21 cellular contexts compared by ENCODE assay signal in genomic region chr17:37772982-37773381, GRCh38. TPM values are rescaled to one million over a fixed set of nuclear protein-coding genes. Genes with fewer than 3 reads are reported as not detected.
DNase-seq lines count a peak whose midpoint lies in the region; ATAC-seq and TF ChIP-seq lines count a peak whose summit lies in the region.
"Had no signal": no experiment of that assay in that cellular context is flagged by ENCODE, and none has a peak within 500 bp of the region (broad histone marks: within the 10 kb centered on the region; RNA-seq: fewer than 3 reads in every experiment).

No MANE protein-coding gene starts in this region.

- TF ChIP-seq CTCF in activated CD8-positive, alpha-beta T cell treated with anti-CD3 and anti-CD28 coated beads for 36 hours (IDR thresholded peaks at IDR 0.05) = no peak
- TF ChIP-seq CTCF in OCI-LY3 (IDR thresholded peaks at IDR 0.05; ENCODE audit: low read depth, low read length) = no peak

- H3K27ac ChIP-seq in OCI-LY3 (ENCODE audit: low read length) (peak overlapping the region; percentile 91; the same call in 1 of the 2 replicates), caudate nucleus (ENCODE audit: low read depth, low read length) (no peak overlapping the region)
- H3K27ac ChIP-seq: RWPE1 had no signal

- no peak overlapping the region for H2AFZ ChIP-seq in OCI-LY3 (ENCODE audit: low read depth, low read length)

- H3K4me3 Mint-ChIP-seq in activated CD8-positive, alpha-beta T cell treated with anti-CD3 and anti-CD28 coated beads for 36 hours = no peak overlapping the region
- no peak overlapping the region for H3K4me3 Mint-ChIP-seq in activated CD8-positive, alpha-beta T cell treated with anti-CD3 and anti-CD28 coated beads, Interleukin-2, amount 10 ng/mL, durations not matched to agents 7 days and 5 days
- peak overlapping the region; percentile 37 for H3K4me3 Mint-ChIP-seq in activated T-helper 17 cell treated with anti-CD3 and anti-CD28 coated beads, Interleukin-2, amount 50 U/mL, for 72 hours
- no peak overlapping the region for H3K4me3 Mint-ChIP-seq in stimulated activated naive B cell treated with anti-CD40 and anti-IgM and Interleukin-4, amounts not matched to agents 10 μg/mL and 1 μg/mL and 100 μg/mL, for 72 hours
- H3K4me3 Mint-ChIP-seq: CD4-positive, CD25-positive, alpha-beta regulatory T cell had no signal

- DNase-seq in activated CD8-positive, alpha-beta T cell treated with anti-CD3 and anti-CD28 coated beads for 36 hours = peak; percentile 47
- no peak for DNase-seq in activated CD8-positive, alpha-beta T cell treated with anti-CD3 and anti-CD28 coated beads, Interleukin-2, amount 10 ng/mL, durations not matched to agents 7 days and 5 days
- DNase-seq in stimulated activated naive B cell treated with anti-CD40 and anti-IgM and Interleukin-4, amounts not matched to agents 10 μg/mL and 1 μg/mL and 100 μg/mL, for 72 hours = no peak
- DNase-seq in caudate nucleus (lab: John Stamatoyannopoulos, UW) (no peak), NOMO-1 treated with DMSO at 0.1 percent for 48 hours (lab: John Stamatoyannopoulos, UW; ENCODE audit: unreplicated experiment) (no peak)
- DNase-seq: CD4-positive, CD25-positive, alpha-beta regulatory T cell; EL; GF-D8; GOT3; HCEC 1CT; KG1; NCI-H1092; NCI-H1436; NCI-H187 treated with DMSO at 0.1 percent for 48 hours; NCI-H2107; NCI-H446 treated with DMSO at 0.1 percent for 48 hours; NCI-H526 treated with DMSO at 0.1 percent for 48 hours had no signal

- no peaks in the 10 kb centered on the region for H3K36me3 Mint-ChIP-seq in activated CD8-positive, alpha-beta T cell treated with anti-CD3 and anti-CD28 coated beads for 36 hours (ENCODE audit: low read depth)
- H3K36me3 Mint-ChIP-seq in activated CD8-positive, alpha-beta T cell treated with anti-CD3 and anti-CD28 coated beads, Interleukin-2, amount 10 ng/mL, durations not matched to agents 7 days and 5 days (ENCODE audit: low read depth) = no peaks in the 10 kb centered on the region
- no peaks in the 10 kb centered on the region for H3K36me3 Mint-ChIP-seq in activated T-helper 17 cell treated with anti-CD3 and anti-CD28 coated beads, Interleukin-2, amount 50 U/mL, for 72 hours (ENCODE audit: low read depth)
- peaks cover 3 to 4% of the 10 kb centered on the region in 2 donors for H3K36me3 Mint-ChIP-seq in stimulated activated naive B cell treated with anti-CD40 and anti-IgM and Interleukin-4, amounts not matched to agents 10 μg/mL and 1 μg/mL and 100 μg/mL, for 72 hours

- H3K4me3 ChIP-seq in OCI-LY3 (ENCODE audit: low read length) = no peak overlapping the region; the same call in 1 of the 2 replicates

- peaks cover 35% of the 10 kb centered on the region for H3K4me1 Mint-ChIP-seq in activated CD8-positive, alpha-beta T cell treated with anti-CD3 and anti-CD28 coated beads for 36 hours (ENCODE audit: low read depth)
- peaks cover 36% of the 10 kb centered on the region for H3K4me1 Mint-ChIP-seq in activated CD8-positive, alpha-beta T cell treated with anti-CD3 and anti-CD28 coated beads, Interleukin-2, amount 10 ng/mL, durations not matched to agents 7 days and 5 days (ENCODE audit: low read depth)
- peaks cover 28% of the 10 kb centered on the region for H3K4me1 Mint-ChIP-seq in activated T-helper 17 cell treated with anti-CD3 and anti-CD28 coated beads, Interleukin-2, amount 50 U/mL, for 72 hours
- H3K4me1 Mint-ChIP-seq in stimulated activated naive B cell treated with anti-CD40 and anti-IgM and Interleukin-4, amounts not matched to agents 10 μg/mL and 1 μg/mL and 100 μg/mL, for 72 hours = peaks cover 50 to 82% of the 10 kb centered on the region in 2 donors

- CTCF ChIA-PET in activated CD8-positive, alpha-beta T cell treated with anti-CD3 and anti-CD28 coated beads for 36 hours (lab: Charles Lee) = no interaction called here
- CTCF ChIA-PET in activated CD8-positive, alpha-beta T cell treated with anti-CD3 and anti-CD28 coated beads, Interleukin-2, amount 10 ng/mL, durations not matched to agents 7 days and 5 days (lab: Charles Lee) = interaction anchor here (1.3 to 2.2 kb wide), 4 partner anchors 7 to 70 kb away, joined by 3 to 10 read pairs (median 6); no protein-coding TSS in a partner anchor

- H3K4me2 ChIP-seq in OCI-LY3 (ENCODE audit: low read length) = peak overlapping the region; percentile 80; the same call in 1 of the 2 replicates

- H3K36me3 ChIP-seq in OCI-LY3 (replicated peaks; ENCODE audit: low read depth, low read length) = peaks cover 5% of the 10 kb centered on the region

- H3K27ac Mint-ChIP-seq in activated CD8-positive, alpha-beta T cell treated with anti-CD3 and anti-CD28 coated beads for 36 hours = peak overlapping the region; percentile 90
- no peak overlapping the region for H3K27ac Mint-ChIP-seq in activated CD8-positive, alpha-beta T cell treated with anti-CD3 and anti-CD28 coated beads, Interleukin-2, amount 10 ng/mL, durations not matched to agents 7 days and 5 days
- H3K27ac Mint-ChIP-seq in activated T-helper 17 cell treated with anti-CD3 and anti-CD28 coated beads, Interleukin-2, amount 50 U/mL, for 72 hours = peak overlapping the region; percentile 60
- H3K27ac Mint-ChIP-seq in stimulated activated naive B cell treated with anti-CD40 and anti-IgM and Interleukin-4, amounts not matched to agents 10 μg/mL and 1 μg/mL and 100 μg/mL, for 72 hours = peak overlapping the region; percentile 75

- intact Hi-C loops in activated CD8-positive, alpha-beta T cell treated with anti-CD3 and anti-CD28 coated beads for 36 hours (cut with micrococcal nuclease) = loop anchor here (5.0 kb wide), 1 partner anchor 61 kb away; no protein-coding TSS in a partner anchor

- peaks cover 76% of the 10 kb centered on the region for H3K4me1 ChIP-seq in OCI-LY3 (ENCODE audit: low read length)

- POLR2A ChIA-PET in activated CD8-positive, alpha-beta T cell treated with anti-CD3 and anti-CD28 coated beads for 36 hours (lab: Charles Lee) = no interaction called here
- POLR2A ChIA-PET in activated CD8-positive, alpha-beta T cell treated with anti-CD3 and anti-CD28 coated beads, Interleukin-2, amount 10 ng/mL, durations not matched to agents 7 days and 5 days (lab: Charles Lee) = no interaction called here

- peaks cover 5% of the 10 kb centered on the region; the same call in 1 of the 2 replicates for H3K9me3 ChIP-seq in OCI-LY3 (ENCODE audit: insufficient read depth, low read length)

- H3K9me3 Mint-ChIP-seq in activated CD8-positive, alpha-beta T cell treated with anti-CD3 and anti-CD28 coated beads for 36 hours = no peaks in the 10 kb centered on the region
- H3K9me3 Mint-ChIP-seq in activated CD8-positive, alpha-beta T cell treated with anti-CD3 and anti-CD28 coated beads, Interleukin-2, amount 10 ng/mL, durations not matched to agents 7 days and 5 days (ENCODE audit: insufficient read depth) = no peaks in the 10 kb centered on the region
- H3K9me3 Mint-ChIP-seq in activated T-helper 17 cell treated with anti-CD3 and anti-CD28 coated beads, Interleukin-2, amount 50 U/mL, for 72 hours = no peaks in the 10 kb centered on the region
- H3K9me3 Mint-ChIP-seq in stimulated activated naive B cell treated with anti-CD40 and anti-IgM and Interleukin-4, amounts not matched to agents 10 μg/mL and 1 μg/mL and 100 μg/mL, for 72 hours = peaks cover 0 to 1% of the 10 kb centered on the region in 2 donors
- H3K9me3 Mint-ChIP-seq: CD4-positive, CD25-positive, alpha-beta regulatory T cell had no signal

- no peaks in the 10 kb centered on the region for H3K79me2 ChIP-seq in OCI-LY3 (ENCODE audit: low read length)

- peak overlapping the region; percentile 72; the same call in 1 of the 2 replicates for H3K9ac ChIP-seq in OCI-LY3 (ENCODE audit: low read length)

- H4K20me1 ChIP-seq in OCI-LY3 (ENCODE audit: insufficient read depth, low read length) = no peaks in the 10 kb centered on the region

- peaks cover 19% of the 10 kb centered on the region for H3K27me3 Mint-ChIP-seq in activated CD8-positive, alpha-beta T cell treated with anti-CD3 and anti-CD28 coated beads for 36 hours
- H3K27me3 Mint-ChIP-seq in activated CD8-positive, alpha-beta T cell treated with anti-CD3 and anti-CD28 coated beads, Interleukin-2, amount 10 ng/mL, durations not matched to agents 7 days and 5 days (ENCODE audit: low read depth) = peaks cover 4% of the 10 kb centered on the region
- peaks cover 12% of the 10 kb centered on the region for H3K27me3 Mint-ChIP-seq in activated T-helper 17 cell treated with anti-CD3 and anti-CD28 coated beads, Interleukin-2, amount 50 U/mL, for 72 hours
- H3K27me3 Mint-ChIP-seq in stimulated activated naive B cell treated with anti-CD40 and anti-IgM and Interleukin-4, amounts not matched to agents 10 μg/mL and 1 μg/mL and 100 μg/mL, for 72 hours = no peaks in the 10 kb centered on the region

- ATAC-seq in activated CD8-positive, alpha-beta T cell treated with anti-CD3 and anti-CD28 coated beads for 36 hours = peak; percentile 31
- ATAC-seq in activated CD8-positive, alpha-beta T cell treated with anti-CD3 and anti-CD28 coated beads, Interleukin-2, amount 10 ng/mL, durations not matched to agents 7 days and 5 days = no peak
- peak; percentile 58 for ATAC-seq in activated T-helper 17 cell treated with anti-CD3 and anti-CD28 coated beads, Interleukin-2, amount 50 U/mL, for 72 hours (replicated peaks)
- no peak for ATAC-seq in stimulated activated naive B cell treated with anti-CD40 and anti-IgM and Interleukin-4, amounts not matched to agents 10 μg/mL and 1 μg/mL and 100 μg/mL, for 72 hours (replicated peaks)

- no peaks in the 10 kb centered on the region for H3K27me3 ChIP-seq in OCI-LY3 (ENCODE audit: low read depth, low read length)

RNA-seq across cellular contexts. Expression of gene HNF1B, which starts 28.1 kb away (rescaled TPM):
- total RNA-seq in activated CD8-positive, alpha-beta T cell treated with anti-CD3 and anti-CD28 coated beads for 36 hours = under 1 TPM; 0.59 to 0.60 TPM
- total RNA-seq in activated CD8-positive, alpha-beta T cell treated with anti-CD3 and anti-CD28 coated beads, Interleukin-2, amount 10 ng/mL, durations not matched to agents 7 days and 5 days = not detected
- total RNA-seq in activated T-helper 17 cell treated with anti-CD3 and anti-CD28 coated beads, Interleukin-2, amount 50 U/mL, for 72 hours = under 1 TPM in 1 of 2 donors, not detected in 1; 0.50 TPM
- total RNA-seq: A673; CD4-positive, CD25-positive, alpha-beta regulatory T cell had no signal

Comparison
In these comparisons a context has a peak if more than half of its experiments do, and no peak if none do; other contexts are left out.
1. ATAC-seq: peak in activated CD8-positive, alpha-beta T cell treated with anti-CD3 and anti-CD28 coated beads for 36 hours (single experiment) and activated T-helper 17 cell treated with anti-CD3 and anti-CD28 coated beads, Interleukin-2, amount 50 U/mL, for 72 hours (single experiment); none in activated CD8-positive, alpha-beta T cell treated with anti-CD3 and anti-CD28 coated beads, Interleukin-2, amount 10 ng/mL, durations not matched to agents 7 days and 5 days (single experiment) and stimulated activated naive B cell treated with anti-CD40 and anti-IgM and Interleukin-4, amounts not matched to agents 10 μg/mL and 1 μg/mL and 100 μg/mL, for 72 hours (0 of 2).